11 cellular contexts compared by ENCODE assay signal in the genomic region with DNA sequence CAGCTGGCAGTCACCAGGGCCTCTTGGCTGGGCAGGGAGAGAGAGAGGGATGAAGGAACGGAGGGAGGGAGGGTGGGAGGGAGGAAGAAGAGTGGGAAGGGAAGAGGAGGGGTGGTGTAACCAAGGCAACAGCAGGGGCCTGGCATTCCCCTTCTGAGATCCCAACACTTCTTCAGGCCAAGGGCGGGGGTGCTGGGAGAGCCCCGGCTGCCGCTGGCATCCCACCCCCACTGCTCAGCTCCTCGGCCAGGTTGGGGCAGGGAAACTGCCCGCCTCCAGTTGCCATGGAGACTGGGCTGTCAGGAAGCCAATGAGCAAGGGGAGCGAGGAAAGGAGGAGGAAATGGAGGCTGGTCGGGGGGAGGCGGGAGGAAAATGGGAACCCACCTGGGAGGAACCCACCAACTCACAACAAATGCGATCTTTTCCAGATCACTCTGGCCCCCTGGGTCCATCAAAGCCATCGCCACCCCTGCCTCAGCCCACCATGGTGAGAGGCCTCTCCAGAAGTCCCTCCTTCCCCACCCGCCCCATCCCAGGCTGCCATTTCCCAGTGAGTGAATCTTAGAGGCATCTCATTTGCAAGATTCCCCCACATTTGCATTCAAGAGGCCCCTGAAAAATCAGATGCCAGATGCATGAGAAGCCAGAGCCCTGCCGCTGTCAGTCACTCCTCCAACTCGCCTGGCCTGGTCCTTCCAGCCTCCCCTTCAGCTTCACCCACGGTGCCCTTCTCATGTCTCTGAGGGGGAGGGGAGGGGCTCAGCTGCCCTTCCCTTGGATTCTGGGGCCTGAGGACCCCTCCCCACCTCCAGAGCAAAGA. TPM values are rescaled to one million over a fixed set of nuclear protein-coding genes. Genes with fewer than 3 reads are reported as not detected.
DNase-seq lines count a peak whose midpoint lies in the region; ATAC-seq and TF ChIP-seq lines count a peak whose summit lies in the region.
"Had no signal": no experiment of that assay in that cellular context is flagged by ENCODE, and none has a peak within 500 bp of the region (broad histone marks: within the 10 kb centered on the region; RNA-seq: fewer than 3 reads in every experiment).

No MANE protein-coding gene starts in this region.

- TF ChIP-seq CTCF in brain (conservative IDR thresholded peaks at IDR 0.05) (no peak), mesothelial cell of epicardium (IDR thresholded peaks at IDR 0.05; ENCODE audit: unreplicated experiment) (no peak), HFFc6 (IDR thresholded peaks at IDR 0.05) (no peak)

- peaks cover 74% of the 10 kb centered on the region for H3K4me1 Mint-ChIP-seq in brain
- H3K4me1 Mint-ChIP-seq in mesothelial cell of epicardium, result peaks cover 17% of the 10 kb centered on the region
- H3K4me1 Mint-ChIP-seq in HFFc6 (ENCODE audit: low read depth), result peaks cover 9% of the 10 kb centered on the region

- ATAC-seq in esophagus mucosa (no peak), HG03280 (IDR thresholded peaks at IDR 0.05; ENCODE audit: unreplicated experiment) (no peak), GM19351 (IDR thresholded peaks at IDR 0.05; ENCODE audit: unreplicated experiment) (no peak)
- ATAC-seq: activated CD4-positive, CD25-positive, alpha-beta regulatory T cell treated with anti-CD3 and anti-CD28 coated beads, Interleukin-2, amount 50 U/mL, for 24 hours; left colon had no signal

- H3K4me3 Mint-ChIP-seq in brain, result peak overlapping the region; percentile 37 to 81 (median 75)
- H3K4me3 Mint-ChIP-seq in mesothelial cell of epicardium, result no peak overlapping the region
- H3K4me3 Mint-ChIP-seq in HFFc6, result no peak overlapping the region
- H3K4me3 Mint-ChIP-seq: activated naive CD8-positive, alpha-beta T cell had no signal

- H3K27ac Mint-ChIP-seq in brain (peak overlapping the region; percentile 96 to 100 (median 99)), mesothelial cell of epicardium (peak overlapping the region; percentile 16), HFFc6 (no peak overlapping the region)
- H3K27ac Mint-ChIP-seq: activated naive CD8-positive, alpha-beta T cell had no signal

- H3K36me3 Mint-ChIP-seq in brain (no peaks in the 10 kb centered on the region), mesothelial cell of epicardium (no peaks in the 10 kb centered on the region), HFFc6 (ENCODE audit: low read depth) (no peaks in the 10 kb centered on the region)
- H3K36me3 Mint-ChIP-seq: activated naive CD8-positive, alpha-beta T cell had no signal

- DNase-seq in A172 (ENCODE audit: low spot score) (peak; percentile 46), NCI-H1436 treated with DMSO at 0.1 percent for 48 hours (lab: John Stamatoyannopoulos, UW) (peak; percentile 50), mesothelial cell of epicardium (ENCODE audit: low spot score in 2 of 2, unreplicated experiment in 2 of 2) (no peak), HFFc6 (no peak)
- DNase-seq: left colon had no signal

- H3K9me3 Mint-ChIP-seq in brain (no peaks in the 10 kb centered on the region), mesothelial cell of epicardium (no peaks in the 10 kb centered on the region), HFFc6 (no peaks in the 10 kb centered on the region)

- no peaks in the 10 kb centered on the region for H3K27me3 Mint-ChIP-seq in brain
- H3K27me3 Mint-ChIP-seq in mesothelial cell of epicardium (ENCODE audit: low read depth), result no peaks in the 10 kb centered on the region
- H3K27me3 Mint-ChIP-seq in HFFc6 (ENCODE audit: insufficient read depth), result no peaks in the 10 kb centered on the region
- H3K27me3 Mint-ChIP-seq: activated naive CD8-positive, alpha-beta T cell had no signal

RNA-seq across cellular contexts. Expression of gene SH2D6, which starts 12.5 kb away (rescaled TPM):
- 0.22 and 1.0 TPM in 2 replicates for total RNA-seq in A172 (2014; rRNA removed; shearing (Covaris generic))
- polyA plus RNA-seq in brain (ENCODE audit: insufficient read depth, low read depth, low replicate concordance), result 1.8 TPM
- total RNA-seq in mesothelial cell of epicardium, result 0.35 to 0.79 TPM (median 0.38 TPM) in 3 replicates
- 0.12 TPM for total RNA-seq in esophagus mucosa
- under 1 TPM in 3 of 6 experiments, not detected in 3; 0.25 to 0.52 (median 0.37) TPM for total RNA-seq in HFFc6 (2021; fragmentation: NEBNext Ultra II Directional; extraction: Animal tissue kit (Norgen Biotek cat#: 25700))

RNA-seq across cellular contexts. Expression of gene CAPG, which starts 20.8 kb away (rescaled TPM):
- total RNA-seq in A172 (2014; rRNA removed; shearing (Covaris generic)), result 659 and 712 TPM in 2 replicates
- polyA plus RNA-seq in brain (ENCODE audit: insufficient read depth, low read depth, low replicate concordance), result 92.2 TPM
- total RNA-seq in mesothelial cell of epicardium (86.3 to 92.4 TPM (median 89.2 TPM) in 3 replicates), esophagus mucosa (295 TPM)
- total RNA-seq in HFFc6 (2021; fragmentation: NEBNext Ultra II Directional; extraction: Animal tissue kit (Norgen Biotek cat#: 25700)), result 10 to 100 TPM; 10.7 to 49.6 (median 13.6) TPM

Comparison
In these comparisons a context has a peak if more than half of its experiments do, and no peak if none do; other contexts are left out.
1. DNase-seq: peak in A172 (single experiment) and NCI-H1436 treated with DMSO at 0.1 percent for 48 hours (single experiment); none in mesothelial cell of epicardium (0 of 2) and HFFc6 (single experiment).
2. H3K4me3 Mint-ChIP-seq: peak in brain (5 of 5); none in mesothelial cell of epicardium (single experiment) and HFFc6 (single experiment).